In the genomic region with DNA sequence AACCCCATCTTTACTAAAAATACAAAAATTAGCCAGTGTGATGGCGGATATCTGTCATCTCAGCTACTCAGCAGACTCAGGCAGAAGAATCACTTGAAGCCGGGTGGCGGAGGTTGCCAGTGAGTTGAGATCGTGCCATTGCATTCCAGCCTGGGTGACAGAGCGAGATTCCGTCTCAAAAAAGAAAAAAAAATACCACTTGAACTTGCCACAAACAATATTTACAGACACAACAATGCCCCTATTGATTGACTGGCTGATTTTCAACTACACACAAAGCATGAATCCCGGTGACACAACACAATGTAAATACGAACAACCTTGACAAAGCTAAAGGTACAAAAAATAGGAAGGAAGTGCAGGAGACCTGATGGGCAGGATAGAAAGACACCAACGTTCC, we compare ENCODE assay signal across 1 cellular context.
A peak's percentile ranks its signal among the peaks of the same experiment; 100 is the strongest.
TF ChIP-seq lines count a peak whose summit lies in the region.

No MANE protein-coding gene starts in this region.

TF ChIP-seq in A549, 52 proteins besides CTCF, POLR2A, EP300 and RAD21:
- TF ChIP-seq MAZ (IDR thresholded peaks at IDR 0.05; ENCODE audit: borderline replicate concordance, low read depth, low read length) = no peak
- TF ChIP-seq, protein P1, sequence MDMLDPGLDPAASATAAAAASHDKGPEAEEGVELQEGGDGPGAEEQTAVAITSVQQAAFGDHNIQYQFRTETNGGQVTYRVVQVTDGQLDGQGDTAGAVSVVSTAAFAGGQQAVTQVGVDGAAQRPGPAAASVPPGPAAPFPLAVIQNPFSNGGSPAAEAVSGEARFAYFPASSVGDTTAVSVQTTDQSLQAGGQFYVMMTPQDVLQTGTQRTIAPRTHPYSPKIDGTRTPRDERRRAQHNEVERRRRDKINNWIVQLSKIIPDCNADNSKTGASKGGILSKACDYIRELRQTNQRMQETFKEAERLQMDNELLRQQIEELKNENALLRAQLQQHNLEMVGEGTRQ (IDR thresholded peaks at IDR 0.05) = no peak
- no peak for TF ChIP-seq EHF (CRISPR knock-in tag; IDR thresholded peaks at IDR 0.05)
- TF ChIP-seq CEBPB (IDR thresholded peaks at IDR 0.05) = no peak
- no peak for TF ChIP-seq MYC (IDR thresholded peaks at IDR 0.05; ENCODE audit: borderline replicate concordance, low read length)
- TF ChIP-seq, protein P2, sequence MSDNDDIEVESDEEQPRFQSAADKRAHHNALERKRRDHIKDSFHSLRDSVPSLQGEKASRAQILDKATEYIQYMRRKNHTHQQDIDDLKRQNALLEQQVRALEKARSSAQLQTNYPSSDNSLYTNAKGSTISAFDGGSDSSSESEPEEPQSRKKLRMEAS (IDR thresholded peaks at IDR 0.05) = peak; percentile 15; the same call in 1 of the 2 replicates
- TF ChIP-seq NPAS2 (CRISPR knock-in tag; IDR thresholded peaks at IDR 0.05; ENCODE audit: borderline replicate concordance) = no peak
- no peak for TF ChIP-seq KDM1A (IDR thresholded peaks at IDR 0.05; ENCODE audit: low read depth)
- TF ChIP-seq RCOR1 (IDR thresholded peaks at IDR 0.05; ENCODE audit: low read depth, low read length) = no peak
- TF ChIP-seq GATA3 (IDR thresholded peaks at IDR 0.05; ENCODE audit: borderline replicate concordance) = peak; percentile 75; the same call in 1 of the 2 replicates
- no peak for TF ChIP-seq EHMT2 (IDR thresholded peaks at IDR 0.05; ENCODE audit: low read depth)
- TF ChIP-seq, protein P3, sequence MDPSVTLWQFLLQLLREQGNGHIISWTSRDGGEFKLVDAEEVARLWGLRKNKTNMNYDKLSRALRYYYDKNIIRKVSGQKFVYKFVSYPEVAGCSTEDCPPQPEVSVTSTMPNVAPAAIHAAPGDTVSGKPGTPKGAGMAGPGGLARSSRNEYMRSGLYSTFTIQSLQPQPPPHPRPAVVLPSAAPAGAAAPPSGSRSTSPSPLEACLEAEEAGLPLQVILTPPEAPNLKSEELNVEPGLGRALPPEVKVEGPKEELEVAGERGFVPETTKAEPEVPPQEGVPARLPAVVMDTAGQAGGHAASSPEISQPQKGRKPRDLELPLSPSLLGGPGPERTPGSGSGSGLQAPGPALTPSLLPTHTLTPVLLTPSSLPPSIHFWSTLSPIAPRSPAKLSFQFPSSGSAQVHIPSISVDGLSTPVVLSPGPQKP (IDR thresholded peaks at IDR 0.05; ENCODE audit: low read depth, low read length) = no peak
- no peak for TF ChIP-seq HEYL (CRISPR knock-in tag; IDR thresholded peaks at IDR 0.05)
- TF ChIP-seq, protein P4, sequence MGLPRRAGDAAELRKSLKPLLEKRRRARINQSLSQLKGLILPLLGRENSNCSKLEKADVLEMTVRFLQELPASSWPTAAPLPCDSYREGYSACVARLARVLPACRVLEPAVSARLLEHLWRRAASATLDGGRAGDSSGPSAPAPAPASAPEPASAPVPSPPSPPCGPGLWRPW (IDR thresholded peaks at IDR 0.05) = no peak
- TF ChIP-seq FOXS1 (CRISPR knock-in tag; IDR thresholded peaks at IDR 0.05) = no peak
- TF ChIP-seq PHF8 (IDR thresholded peaks at IDR 0.05; ENCODE audit: borderline replicate concordance, low read depth) = no peak
- TF ChIP-seq, protein P5, sequence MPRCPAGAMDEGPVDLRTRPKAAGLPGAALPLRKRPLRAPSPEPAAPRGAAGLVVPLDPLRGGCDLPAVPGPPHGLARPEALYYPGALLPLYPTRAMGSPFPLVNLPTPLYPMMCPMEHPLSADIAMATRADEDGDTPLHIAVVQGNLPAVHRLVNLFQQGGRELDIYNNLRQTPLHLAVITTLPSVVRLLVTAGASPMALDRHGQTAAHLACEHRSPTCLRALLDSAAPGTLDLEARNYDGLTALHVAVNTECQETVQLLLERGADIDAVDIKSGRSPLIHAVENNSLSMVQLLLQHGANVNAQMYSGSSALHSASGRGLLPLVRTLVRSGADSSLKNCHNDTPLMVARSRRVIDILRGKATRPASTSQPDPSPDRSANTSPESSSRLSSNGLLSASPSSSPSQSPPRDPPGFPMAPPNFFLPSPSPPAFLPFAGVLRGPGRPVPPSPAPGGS (IDR thresholded peaks at IDR 0.05) = no peak
- no peak for TF ChIP-seq FOSL2 (IDR thresholded peaks at IDR 0.05)
- TF ChIP-seq FOSL2 (CRISPR knock-in tag; IDR thresholded peaks at IDR 0.05) = peak; percentile 37; the same call in 1 of the 2 replicates
- TF ChIP-seq MAFK (IDR thresholded peaks at IDR 0.05; ENCODE audit: partially characterized antibody) = no peak
- TF ChIP-seq CBX2 (IDR thresholded peaks at IDR 0.05; ENCODE audit: borderline replicate concordance, low read depth) = no peak
- TF ChIP-seq CHD2 (IDR thresholded peaks at IDR 0.05; ENCODE audit: low read length, partially characterized antibody) = no peak
